In genomic region chr13:65926750-65927171, GRCh38 we compare ENCODE assay signal across 9 cellular contexts.
DNase-seq lines count a peak whose midpoint lies in the region; ATAC-seq and TF ChIP-seq lines count a peak whose summit lies in the region.
"Had no signal": no experiment of that assay in that cellular context is flagged by ENCODE, and none has a peak within 500 bp of the region (broad histone marks: within the 10 kb centered on the region; RNA-seq: fewer than 3 reads in every experiment).

No MANE protein-coding gene starts in this region.

- peaks cover 0 to 2% (median 0%) of the 10 kb centered on the region in 45 donors for H3K27me3 ChIP-seq in dorsolateral prefrontal cortex
- H3K27me3 ChIP-seq in naive thymus-derived CD4-positive, alpha-beta T cell (ENCODE audit: control insufficient read depth in 2 of 2, insufficient read depth in 2 of 2, low read length in 2 of 2) = no peaks in the 10 kb centered on the region

- peak overlapping the region in 3 of 59 donors; percentile 3 to 8 (median 3) for H3K4me3 ChIP-seq in dorsolateral prefrontal cortex
- H3K4me3 ChIP-seq in naive thymus-derived CD4-positive, alpha-beta T cell (ENCODE audit: low read length) = no peak overlapping the region

- peak; percentile 74 for ATAC-seq in GM19043 (IDR thresholded peaks at IDR 0.05; ENCODE audit: low read depth, unreplicated experiment)
- ATAC-seq in natural killer cell = peak; percentile 41 to 72 (median 61)
- no peak for ATAC-seq in naive thymus-derived CD4-positive, alpha-beta T cell

- no peaks in the 10 kb centered on the region for H3K4me1 ChIP-seq in naive thymus-derived CD4-positive, alpha-beta T cell (ENCODE audit: control insufficient read depth in 2 of 2, insufficient read depth in 2 of 2, low read length in 2 of 2)

- no peaks in the 10 kb centered on the region for H3K36me3 ChIP-seq in naive thymus-derived CD4-positive, alpha-beta T cell (ENCODE audit: control insufficient read depth in 2 of 3, insufficient read depth in 3 of 3, low read length in 3 of 3)

- H3K27ac Mint-ChIP-seq in natural killer cell = no peak overlapping the region
- H3K27ac Mint-ChIP-seq in naive thymus-derived CD4-positive, alpha-beta T cell = no peak overlapping the region
- no peak overlapping the region for H3K27ac Mint-ChIP-seq in mesothelial cell of epicardium

- H3K27me3 Mint-ChIP-seq in natural killer cell (ENCODE audit: low read depth in 2 of 2) = peaks cover 0 to under 1% of the 10 kb centered on the region in 2 donors
- no peaks in the 10 kb centered on the region for H3K27me3 Mint-ChIP-seq in naive thymus-derived CD4-positive, alpha-beta T cell
- peaks cover 2% of the 10 kb centered on the region for H3K27me3 Mint-ChIP-seq in mesothelial cell of epicardium (ENCODE audit: low read depth)

- CTCF ChIA-PET in naive thymus-derived CD4-positive, alpha-beta T cell (lab: Charles Lee) = no interaction called here

- H3K9me3 ChIP-seq in naive thymus-derived CD4-positive, alpha-beta T cell (ENCODE audit: control insufficient read depth in 2 of 3, low read length in 3 of 3) = peaks cover 0 to 5% (median 0%) of the 10 kb centered on the region in 3 experiments

- H3K27ac ChIP-seq in dorsolateral prefrontal cortex = no peak overlapping the region
- no peak overlapping the region for H3K27ac ChIP-seq in naive thymus-derived CD4-positive, alpha-beta T cell (ENCODE audit: low read depth, low read length)

- H3K9me3 Mint-ChIP-seq in natural killer cell = no peaks in the 10 kb centered on the region
- peaks cover 0 to 9% (median 2%) of the 10 kb centered on the region in 11 donors for H3K9me3 Mint-ChIP-seq in naive thymus-derived CD4-positive, alpha-beta T cell
- H3K9me3 Mint-ChIP-seq in mesothelial cell of epicardium = peaks cover under 1% of the 10 kb centered on the region

- H3K36me3 Mint-ChIP-seq in natural killer cell (no peaks in the 10 kb centered on the region), mesothelial cell of epicardium (no peaks in the 10 kb centered on the region)
- no peaks in the 10 kb centered on the region for H3K36me3 Mint-ChIP-seq in naive thymus-derived CD4-positive, alpha-beta T cell

- H3K4me1 Mint-ChIP-seq in natural killer cell (peaks cover 2 to 6% of the 10 kb centered on the region in 2 donors), mesothelial cell of epicardium (peaks cover 2% of the 10 kb centered on the region)
- H3K4me1 Mint-ChIP-seq in naive thymus-derived CD4-positive, alpha-beta T cell = no peaks in the 10 kb centered on the region

- TF ChIP-seq CTCF in dorsolateral prefrontal cortex (IDR thresholded peaks at IDR 0.05 in 54 of 56, conservative IDR thresholded peaks at IDR 0.05 in 2 of 56; ENCODE audit: low read depth in 1 of 56, partially characterized antibody in 56 of 56) (peak in 35 of 56 donors; percentile 12 to 57 (median 38)), natural killer cell (IDR thresholded peaks at IDR 0.05) (peak; percentile 20), GM10266 (IDR thresholded peaks at IDR 0.05; ENCODE audit: control insufficient read depth, insufficient read depth, low read depth, missing control alignments) (no peak), mesothelial cell of epicardium (IDR thresholded peaks at IDR 0.05; ENCODE audit: unreplicated experiment) (no peak)

- peak; percentile 8 for DNase-seq in HuH-7 (ENCODE audit: low spot score)
- DNase-seq in dorsolateral prefrontal cortex = peak in 2 of 10 donors; percentile 31 to 44
- no peak for DNase-seq in natural killer cell
- DNase-seq in GM10266 (ENCODE audit: extremely low spot score) = no peak
- DNase-seq in naive thymus-derived CD4-positive, alpha-beta T cell = no peak
- DNase-seq in mesothelial cell of epicardium (ENCODE audit: low spot score in 2 of 2, unreplicated experiment in 2 of 2) = no peak
- no peak for DNase-seq in NCI-H2171 treated with DMSO at 0.1 percent for 48 hours (lab: John Stamatoyannopoulos, UW)
- DNase-seq: small intestine had no signal

- POLR2A ChIA-PET in naive thymus-derived CD4-positive, alpha-beta T cell (lab: Charles Lee) = no interaction called here

- no peak overlapping the region for H3K4me3 Mint-ChIP-seq in natural killer cell
- H3K4me3 Mint-ChIP-seq in naive thymus-derived CD4-positive, alpha-beta T cell = no peak overlapping the region
- no peak overlapping the region for H3K4me3 Mint-ChIP-seq in mesothelial cell of epicardium

- intact Hi-C loops in dorsolateral prefrontal cortex (cut with DNase I) (no loop called here), natural killer cell (cut with micrococcal nuclease) (loop anchor here (5.0 kb wide), 1 partner anchor 1306 kb away; the partner anchor contains the start of gene PCDH9)
- intact Hi-C loops in naive thymus-derived CD4-positive, alpha-beta T cell (cut with micrococcal nuclease) = no loop called here

Comparison
In these comparisons a context has a peak if more than half of its experiments do, and no peak if none do; other contexts are left out.
1. CTCF ChIP-seq: peak in dorsolateral prefrontal cortex (35 of 56) and natural killer cell (single experiment); none in GM10266 (single experiment) and mesothelial cell of epicardium (single experiment).